In genomic region chr2:96259497-96259921, GRCh38 we compare ENCODE assay signal across 9 cellular contexts. TPM values are rescaled to one million over a fixed set of nuclear protein-coding genes. Genes with fewer than 3 reads are reported as not detected.
DNase-seq lines count a peak whose midpoint lies in the region; ATAC-seq and TF ChIP-seq lines count a peak whose summit lies in the region.
"Had no signal": no experiment of that assay in that cellular context is flagged by ENCODE, and none has a peak within 500 bp of the region (broad histone marks: within the 10 kb centered on the region; RNA-seq: fewer than 3 reads in every experiment).

No MANE protein-coding gene starts in this region.

- H3K4me1 ChIP-seq in SK-N-SH (ENCODE audit: control insufficient read depth in 1 of 2, insufficient read depth in 2 of 2, low read depth in 1 of 2, low read length in 1 of 2) (peaks cover 33 to 46% of the 10 kb centered on the region in 2 experiments), thymus (ENCODE audit: control insufficient read depth, insufficient read depth, low read length) (peaks cover 13% of the 10 kb centered on the region)

- TF ChIP-seq EP300 in SK-N-SH (IDR thresholded peaks at IDR 0.05; ENCODE audit: borderline replicate concordance in 1 of 2, low read depth in 1 of 2, low read length in 1 of 2) = no peak

- 100% methylated on average over 4 of the region's 5 CpGs for WGBS in SK-N-SH (ENCODE audit: low lambda C conversion rate)
- 92% methylated on average over 5 of the region's 5 CpGs for WGBS in thymus

- peaks cover 53% of the 10 kb centered on the region for H4K20me1 ChIP-seq in SK-N-SH (ENCODE audit: insufficient read depth)

- H3K27me3 Mint-ChIP-seq in activated naive CD8-positive, alpha-beta T cell = no peaks in the 10 kb centered on the region

- no peak for TF ChIP-seq RAD21 in SK-N-SH (IDR thresholded peaks at IDR 0.05; ENCODE audit: low read length)

- no peak for DNase-seq in SK-N-SH
- DNase-seq in lung microvascular endothelial cell (ENCODE audit: low read depth in 2 of 2) = peak; percentile 31 to 39
- no peak for DNase-seq in G401 (ENCODE audit: low spot score)
- DNase-seq in NCI-H446 (lab: John Stamatoyannopoulos, UW) = no peak
- no peak for DNase-seq in 8988T
- DNase-seq: BE2C had no signal

- in situ Hi-C loops in G401 (cut with HindIII; ENCODE audit: low sequenced_read_pairs) = no loop called here

- H3K36me3 Mint-ChIP-seq in activated naive CD8-positive, alpha-beta T cell = peaks cover 3% of the 10 kb centered on the region

- no peaks in the 10 kb centered on the region for H3K27me3 ChIP-seq in SK-N-SH (ENCODE audit: insufficient read depth)
- H3K27me3 ChIP-seq in thymus (ENCODE audit: control insufficient read depth, insufficient read depth) = no peaks in the 10 kb centered on the region
- H3K27me3 ChIP-seq: BE2C had no signal

- no peak overlapping the region for H2AFZ ChIP-seq in SK-N-SH (ENCODE audit: low read depth)

- no peaks in the 10 kb centered on the region for H3K9me2 ChIP-seq in SK-N-SH

- H3K4me2 ChIP-seq in SK-N-SH = peak overlapping the region; percentile 71

- H3K36me3 ChIP-seq in SK-N-SH (replicated peaks in 1 of 2; ENCODE audit: control insufficient read depth in 1 of 2, insufficient read depth in 2 of 2, low read length in 1 of 2) (peaks cover 20 to 28% of the 10 kb centered on the region in 2 experiments), thymus (ENCODE audit: control insufficient read depth, insufficient read depth) (peaks cover 45% of the 10 kb centered on the region)
- H3K36me3 ChIP-seq: BE2C had no signal

- TF ChIP-seq CTCF in SK-N-SH (IDR thresholded peaks at IDR 0.05) = no peak

- ATAC-seq in SK-N-SH treated with all-trans-retinoic acid at 6 μM for 48 hours = no peak

- H3K9me3 Mint-ChIP-seq in activated naive CD8-positive, alpha-beta T cell (ENCODE audit: low read depth) = no peaks in the 10 kb centered on the region

- H3K27ac Mint-ChIP-seq in activated naive CD8-positive, alpha-beta T cell = peak overlapping the region; percentile 78

- peaks cover 96% of the 10 kb centered on the region for H3K79me2 ChIP-seq in SK-N-SH (ENCODE audit: insufficient read depth)

- H3K4me3 Mint-ChIP-seq in activated naive CD8-positive, alpha-beta T cell = no peak overlapping the region

- CTCF ChIA-PET in SK-N-SH (lab: Yijun Ruan, JAX) = interaction anchor here (1.2 to 4.0 kb wide), 6 partner anchors 29 to 267 kb away, joined by 5 to 24 read pairs (median 14); partner anchors contain the start of gene ANKRD36C

- H3F3A ChIP-seq in SK-N-SH (replicated peaks; ENCODE audit: insufficient read depth) = peaks cover 18% of the 10 kb centered on the region

- POLR2A ChIA-PET in SK-N-SH (lab: Yijun Ruan, JAX) = interaction anchor here (2.2 kb wide), 1 partner anchor 51 kb away, joined by 6 read pairs; the partner anchor contains the start of gene STARD7

- H3K27ac ChIP-seq in SK-N-SH (ENCODE audit: low read depth in 2 of 2, low read length in 1 of 2) = peak overlapping the region; percentile 70
- peak overlapping the region; percentile 20 for H3K27ac ChIP-seq in thymus (ENCODE audit: low read depth)

- no peaks in the 10 kb centered on the region for H3K9me3 ChIP-seq in SK-N-SH
- H3K9me3 ChIP-seq in thymus (ENCODE audit: control insufficient read depth) = no peaks in the 10 kb centered on the region
- H3K9me3 ChIP-seq: BE2C had no signal

- H3K4me3 ChIP-seq in SK-N-SH (ENCODE audit: low read depth in 2 of 2, low read length in 1 of 2) (no peak overlapping the region), thymus (ENCODE audit: low read length) (no peak overlapping the region)

- H3K4me1 Mint-ChIP-seq in activated naive CD8-positive, alpha-beta T cell (ENCODE audit: low read depth) = peaks cover 87% of the 10 kb centered on the region

- no peak overlapping the region for H3K9ac ChIP-seq in SK-N-SH

TF ChIP-seq in SK-N-SH, 30 proteins besides CTCF, POLR2A, EP300 and RAD21 (continues in another document):
- TF ChIP-seq FOXJ3 (CRISPR knock-in tag; IDR thresholded peaks at IDR 0.05) (no peak), YY1 (IDR thresholded peaks at IDR 0.05; ENCODE audit: low read depth) (no peak), RXRA (IDR thresholded peaks at IDR 0.05; ENCODE audit: borderline replicate concordance, low read depth) (no peak), TAF1 (IDR thresholded peaks at IDR 0.05; ENCODE audit: borderline replicate concordance, low read depth, low read length) (no peak), USF2 (IDR thresholded peaks at IDR 0.05; ENCODE audit: borderline replicate concordance, low read depth, low read length) (no peak), FOXM1 (IDR thresholded peaks at IDR 0.05; ENCODE audit: low read depth) (no peak), TEAD4 (IDR thresholded peaks at IDR 0.05; ENCODE audit: borderline replicate concordance, insufficient read depth) (no peak), TCF12 (IDR thresholded peaks at IDR 0.05) (no peak)
- TF ChIP-seq, protein P1, sequence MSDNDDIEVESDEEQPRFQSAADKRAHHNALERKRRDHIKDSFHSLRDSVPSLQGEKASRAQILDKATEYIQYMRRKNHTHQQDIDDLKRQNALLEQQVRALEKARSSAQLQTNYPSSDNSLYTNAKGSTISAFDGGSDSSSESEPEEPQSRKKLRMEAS (IDR thresholded peaks at IDR 0.05; ENCODE audit: low read depth) = no peak

TF ChIP-seq in SK-N-SH treated with all-trans-retinoic acid at 6 μM for 48 hours, 23 proteins besides CTCF, POLR2A, EP300 and RAD21 (continues in another document):
- no peak for TF ChIP-seq GLIS3 (CRISPR knock-in tag; IDR thresholded peaks at IDR 0.05)
- TF ChIP-seq POU6F1 (CRISPR knock-in tag; IDR thresholded peaks at IDR 0.05; ENCODE audit: borderline replicate concordance, low read depth) = no peak
- no peak for TF ChIP-seq TOX (CRISPR knock-in tag; IDR thresholded peaks at IDR 0.05; ENCODE audit: borderline replicate concordance)
- no peak for TF ChIP-seq SNAI2 (CRISPR knock-in tag; IDR thresholded peaks at IDR 0.05)
- TF ChIP-seq PATZ1 (CRISPR knock-in tag; IDR thresholded peaks at IDR 0.05; ENCODE audit: borderline replicate concordance) = no peak
- no peak for TF ChIP-seq BACH2 (CRISPR knock-in tag; IDR thresholded peaks at IDR 0.05; ENCODE audit: borderline replicate concordance)
- no peak for TF ChIP-seq ZNF70 (CRISPR knock-in tag; IDR thresholded peaks at IDR 0.05)
- TF ChIP-seq RARB (CRISPR knock-in tag; IDR thresholded peaks at IDR 0.05) = no peak
- TF ChIP-seq ISL1 (CRISPR knock-in tag; IDR thresholded peaks at IDR 0.05) = no peak
- no peak for TF ChIP-seq ZC3H10 (CRISPR knock-in tag; IDR thresholded peaks at IDR 0.05)
- TF ChIP-seq ESRRG (CRISPR knock-in tag; IDR thresholded peaks at IDR 0.05) = no peak
- TF ChIP-seq CSDC2 (CRISPR knock-in tag; IDR thresholded peaks at IDR 0.05) = no peak
- no peak for TF ChIP-seq ZFP30 (CRISPR knock-in tag; IDR thresholded peaks at IDR 0.05)

RNA-seq across cellular contexts. Expression of gene TMEM127, which starts 6.3 kb away (rescaled TPM):
- 40.9 and 47.9 TPM in 2 replicates for polyA plus RNA-seq in SK-N-SH (2012; rRNA removed)
- 25.6 and 37.1 TPM in 2 replicates for polyA plus RNA-seq in SK-N-SH (2012; cell fraction: cytosol; rRNA removed)
- 20.5 and 32.1 TPM in 2 replicates for polyA plus RNA-seq in SK-N-SH (2012; cell fraction: nucleus; rRNA removed)
- 16.8 and 23.2 TPM in 2 replicates for total RNA-seq in lung microvascular endothelial cell
- polyA plus RNA-seq in thymus = 13.7 TPM
- total RNA-seq in G401 (2014; rRNA removed; shearing (Covaris generic)) = 6.9 and 8.1 TPM in 2 replicates

RNA-seq across cellular contexts. Expression of gene CIAO1, which starts 6.5 kb away (rescaled TPM):
- polyA plus RNA-seq in SK-N-SH (2012; rRNA removed) (120 and 158 TPM in 2 replicates), thymus (38.6 TPM)
- polyA plus RNA-seq in SK-N-SH (2012; cell fraction: cytosol; rRNA removed) = 85.4 and 125 TPM in 2 replicates
- 188 and 242 TPM in 2 replicates for polyA plus RNA-seq in SK-N-SH (2012; cell fraction: nucleus; rRNA removed)
- 59.3 and 89.5 TPM in 2 replicates for total RNA-seq in lung microvascular endothelial cell
- total RNA-seq in G401 (2014; rRNA removed; shearing (Covaris generic)) = 120 and 126 TPM in 2 replicates

RNA-seq across cellular contexts. Expression of gene SNRNP200, which starts 45.8 kb away (rescaled TPM):
- 165 and 177 TPM in 2 replicates for polyA plus RNA-seq in SK-N-SH (2012; rRNA removed)
- polyA plus RNA-seq in SK-N-SH (2012; cell fraction: cytosol; rRNA removed) = 104 and 134 TPM in 2 replicates
- 437 and 481 TPM in 2 replicates for polyA plus RNA-seq in SK-N-SH (2012; cell fraction: nucleus; rRNA removed)
- total RNA-seq in lung microvascular endothelial cell = 40.5 and 42.1 TPM in 2 replicates
- polyA plus RNA-seq in thymus = 105 TPM
- 79.0 and 89.2 TPM in 2 replicates for total RNA-seq in G401 (2014; rRNA removed; shearing (Covaris generic))

RNA-seq across cellular contexts. Expression of gene STARD7, which starts 50.9 kb away (rescaled TPM):
- 36.1 and 45.8 TPM in 2 replicates for polyA plus RNA-seq in SK-N-SH (2012; rRNA removed)
- 51.1 and 53.2 TPM in 2 replicates for polyA plus RNA-seq in SK-N-SH (2012; cell fraction: cytosol; rRNA removed)
- polyA plus RNA-seq in SK-N-SH (2012; cell fraction: nucleus; rRNA removed) = 32.7 and 48.4 TPM in 2 replicates
- 191 and 262 TPM in 2 replicates for total RNA-seq in lung microvascular endothelial cell
- polyA plus RNA-seq in thymus = 69.5 TPM
- 117 and 144 TPM in 2 replicates for total RNA-seq in G401 (2014; rRNA removed; shearing (Covaris generic))

Comparison
In these comparisons a context has a peak if more than half of its experiments do, and no peak if none do; other contexts are left out.
1. DNase-seq: peak in lung microvascular endothelial cell (2 of 2); none in SK-N-SH (single experiment), G401 (single experiment), NCI-H446 (0 of 2) and 8988T (single experiment).